Comparison of ENCODE assay signal across 18 cellular contexts in the genomic region with DNA sequence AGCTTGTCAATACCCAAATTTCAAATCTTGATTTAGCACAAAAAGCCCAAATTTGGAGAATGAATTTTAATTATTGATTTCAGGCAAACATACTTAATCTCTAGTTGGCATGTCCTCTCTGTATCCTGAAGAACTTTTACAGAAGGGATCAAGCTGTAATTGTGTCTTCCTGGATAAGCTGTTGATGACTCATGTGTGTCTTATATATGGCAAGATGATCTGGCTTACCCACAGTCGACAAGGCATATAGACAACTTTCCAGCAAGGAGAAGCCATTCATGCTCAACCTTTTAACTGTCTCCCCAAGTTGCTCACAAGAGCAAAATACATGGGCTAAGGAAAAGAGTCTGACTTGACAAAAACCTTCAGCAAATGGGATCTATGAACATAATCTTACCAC.
"Had no signal": no experiment of that assay in that cellular context is flagged by ENCODE, and none has a peak within 500 bp of the region (broad histone marks: within the 10 kb centered on the region; RNA-seq: fewer than 3 reads in every experiment).

No MANE protein-coding gene starts in this region.

- DNase-seq: cortex of kidney; dorsolateral prefrontal cortex; effector memory CD4-positive, alpha-beta T cell; head of caudate nucleus; left colon; left ventricle myocardium superior; mesenchymal stem cell; midbrain; nucleus accumbens; pancreas; right cardiac atrium; small intestine; stimulated activated CD4-positive, alpha-beta T cell treated with anti-CD3 and anti-CD28 coated beads, Interleukin-12 subunit alpha, Interleukin-12 subunit beta, amount 100 ng/mL, for 4 hours; stimulated activated naive CD4-positive, alpha-beta T cell; stomach; substantia nigra; transverse colon had no signal

- ATAC-seq: left colon; left ventricle myocardium superior; natural killer cell treated with Interleukin-12 subunit alpha and Interleukin-12 subunit beta and Interleukin-15 and Interleukin-18, amount 100 ng/mL, for 72 hours; pancreas; right cardiac atrium had no signal
